ENCODE assay signal across 21 cellular contexts in genomic region chr17:50120475-50121253, GRCh38. TPM values are rescaled to one million over a fixed set of nuclear protein-coding genes. Genes with fewer than 3 reads are reported as not detected.
DNase-seq lines count a peak whose midpoint lies in the region; ATAC-seq, FAIRE-seq and TF ChIP-seq lines count a peak whose summit lies in the region.
"Had no signal": no experiment of that assay in that cellular context is flagged by ENCODE, and none has a peak within 500 bp of the region (broad histone marks: within the 10 kb centered on the region; RNA-seq: fewer than 3 reads in every experiment).

No MANE protein-coding gene starts in this region.

- no peaks in the 10 kb centered on the region for H3K9me3 Mint-ChIP-seq in mesothelial cell of epicardium
- H3K9me3 Mint-ChIP-seq: H9, HFFc6 had no signal

- H3K27ac ChIP-seq in HEK293 (ENCODE audit: extremely low read depth, low read depth, low read length), result no peak overlapping the region
- no peak overlapping the region for H3K27ac ChIP-seq in H1 (ENCODE audit: low read depth, low read length)
- H3K27ac ChIP-seq: 22Rv1; BLaER1 treated with 17β-estradiol and CSF1 and Interleukin-3, amounts not matched to agents 10 nM and 100 nM; GM23248 had no signal

- no peak overlapping the region for H3K4me3 Mint-ChIP-seq in mesothelial cell of epicardium
- H3K4me3 Mint-ChIP-seq: B cell; CD4-positive, alpha-beta memory T cell; H9; HFFc6 had no signal

- POLR2A ChIA-PET in HEK293 (lab: Yijun Ruan, JAX), result no interaction called here
- POLR2A ChIA-PET in H1 (lab: Charles Lee; ENCODE audit: partially characterized antibody), result no interaction called here

- no peak overlapping the region for H3K14ac ChIP-seq in H1 (ENCODE audit: insufficient read length)

- peaks cover 2% of the 10 kb centered on the region; the same call in 1 of the 2 replicates for H3K23me2 ChIP-seq in H1 (ENCODE audit: low read depth, low read length)

- H3K9me3 ChIP-seq in HEK293 (ENCODE audit: control insufficient read depth, insufficient read depth, low read depth, low read length), result no peaks in the 10 kb centered on the region
- H3K9me3 ChIP-seq in H1 (ENCODE audit: insufficient read depth in 2 of 2, low read depth in 1 of 2, low read length in 1 of 2), result no peaks in the 10 kb centered on the region
- H3K9me3 ChIP-seq: BLaER1 treated with 17β-estradiol and CSF1 and Interleukin-3, amounts not matched to agents 10 nM and 100 nM had no signal

- ATAC-seq in Right ventricle myocardium inferior (no peak), GM21526 (IDR thresholded peaks at IDR 0.05; ENCODE audit: low FRiP score, unreplicated experiment) (no peak)
- ATAC-seq: HCT116 had no signal

- no peak overlapping the region for H3K56ac ChIP-seq in H1 (replicated peaks; ENCODE audit: insufficient read length, low read depth, low read length)

- no peak overlapping the region for H3K4me2 ChIP-seq in H1 (ENCODE audit: insufficient read depth in 1 of 2, low read depth in 2 of 2, low read length in 2 of 2)
- H3K4me2 ChIP-seq: BLaER1 treated with 17β-estradiol and CSF1 and Interleukin-3, amounts not matched to agents 10 nM and 100 nM had no signal

- H4K8ac ChIP-seq in H1 (ENCODE audit: extremely low read depth, insufficient read depth, low read length), result no peak overlapping the region

- H3K36me3 ChIP-seq in HEK293 (ENCODE audit: control insufficient read depth in 2 of 2, insufficient read depth in 1 of 2, low read length in 2 of 2) (peaks cover 0 to 4% of the 10 kb centered on the region in 2 experiments; a peak in 1 of 3 replicates), H1 (ENCODE audit: control insufficient read depth in 2 of 4, insufficient read depth in 4 of 4, low read length in 3 of 4) (no peaks in the 10 kb centered on the region)
- H3K36me3 ChIP-seq: BLaER1 treated with 17β-estradiol and CSF1 and Interleukin-3, amounts not matched to agents 10 nM and 100 nM had no signal

- H3K18ac ChIP-seq in H1 (ENCODE audit: extremely low read depth, low read length), result no peak overlapping the region

- TF ChIP-seq RAD21 in H1 (IDR thresholded peaks at IDR 0.05 in 1 of 2, conservative IDR thresholded peaks at IDR 0.05 in 1 of 2; ENCODE audit: low read depth in 2 of 2, low read length in 2 of 2), result no peak

- no peak overlapping the region for H2AK5ac ChIP-seq in H1 (ENCODE audit: low read depth, low read length)

- no peaks in the 10 kb centered on the region for H3K79me2 ChIP-seq in H1 (ENCODE audit: control insufficient read depth in 1 of 2, insufficient read depth in 2 of 2, low read length in 2 of 2)

- no peak overlapping the region for H3K23ac ChIP-seq in H1 (ENCODE audit: insufficient read length)

- no peaks in the 10 kb centered on the region for H3K79me1 ChIP-seq in H1 (ENCODE audit: low read depth, low read length)

- DNase-seq in Right ventricle myocardium inferior (ENCODE audit: missing footprints), result peak; percentile 17
- no peak for DNase-seq in cardiac septum (ENCODE audit: low spot score)
- no peak for DNase-seq in H1 (ENCODE audit: low read depth in 1 of 2, low spot score in 2 of 2)
- DNase-seq in NCI-H2029 (lab: John Stamatoyannopoulos, UW), result no peak
- no peak for DNase-seq in mesothelial cell of epicardium (ENCODE audit: low spot score in 2 of 2, unreplicated experiment in 2 of 2)
- DNase-seq: CD4-positive, alpha-beta memory T cell; COR-L47; DMS153; DND-41; GM23248; H9; HFFc6 had no signal

- no peak overlapping the region for H3K4ac ChIP-seq in H1 (replicated peaks; ENCODE audit: insufficient read length, low read depth, low read length)

- TF ChIP-seq CTCF in HEK293 (tag by site-specific recombination; IDR thresholded peaks at IDR 0.05), result no peak
- TF ChIP-seq CTCF in H1 (IDR thresholded peaks at IDR 0.05; ENCODE audit: control extremely low read depth in 1 of 3, insufficient read depth in 1 of 3, low read depth in 1 of 3, low read length in 3 of 3), result no peak
- TF ChIP-seq CTCF in mesothelial cell of epicardium (IDR thresholded peaks at IDR 0.05; ENCODE audit: unreplicated experiment), result no peak

- H3K36me3 Mint-ChIP-seq in mesothelial cell of epicardium, result no peaks in the 10 kb centered on the region
- H3K36me3 Mint-ChIP-seq: CD4-positive, alpha-beta memory T cell had no signal

- no peak overlapping the region for H2BK12ac ChIP-seq in H1 (ENCODE audit: low read depth, low read length)

- no peak overlapping the region for H2AFZ ChIP-seq in H1 (ENCODE audit: low read length)
- H2AFZ ChIP-seq: GM23248 had no signal

- no peak overlapping the region for H3K27ac Mint-ChIP-seq in mesothelial cell of epicardium
- H3K27ac Mint-ChIP-seq: B cell; CD4-positive, alpha-beta memory T cell; HFFc6 had no signal

- no peak overlapping the region for H3K9ac ChIP-seq in H1 (replicated peaks in 1 of 4; ENCODE audit: extremely low read depth in 1 of 4, low read depth in 3 of 4, low read length in 3 of 4)
- H3K9ac ChIP-seq: BLaER1 treated with 17β-estradiol and CSF1 and Interleukin-3, amounts not matched to agents 10 nM and 100 nM; GM23248 had no signal

- H3K4me1 ChIP-seq in HEK293 (ENCODE audit: control insufficient read depth, insufficient read depth, low read length) (peaks cover 13% of the 10 kb centered on the region), H1 (replicated peaks in 1 of 4; ENCODE audit: control insufficient read depth in 3 of 4, insufficient read depth in 4 of 4, low read length in 3 of 4) (peaks cover 7 to 21% (median 15%) of the 10 kb centered on the region in 4 experiments)

- intact Hi-C loops in Right ventricle myocardium inferior (cut with DNase I), result no loop called here
- intact Hi-C loops in cardiac septum (cut with DNase I), result no loop called here

- peaks cover 15% of the 10 kb centered on the region for H3K27me3 Mint-ChIP-seq in mesothelial cell of epicardium (ENCODE audit: low read depth)

- H3K4me3 ChIP-seq in HEK293 (ENCODE audit: low read depth, low read length) (no peak overlapping the region), H1 (ENCODE audit: extremely low read depth in 1 of 4, insufficient read depth in 2 of 4, low read depth in 3 of 4, low read length in 4 of 4) (no peak overlapping the region)
- H3K4me3 ChIP-seq: BLaER1 treated with 17β-estradiol and CSF1 and Interleukin-3, amounts not matched to agents 10 nM and 100 nM; GM23248 had no signal

- no peak overlapping the region for H2BK120ac ChIP-seq in H1 (replicated peaks; ENCODE audit: low read depth, low read length)

- WGBS in H1 (ENCODE audit: extremely low coverage in 1 of 2, insufficient coverage in 1 of 2, insufficient read length in 1 of 2, insufficient replicate concordance in 2 of 2, low coverage in 1 of 2, low lambda C conversion rate in 2 of 2, missing lambda C conversion rate in 1 of 2), 2 experiments, result 91% methylated on average over 6 of the region's 7 CpGs; no CpG with 5 or more reads in 1 of the 2 experiments

- no peak overlapping the region for H2BK5ac ChIP-seq in H1 (ENCODE audit: low read depth, low read length)

- H3K27me3 ChIP-seq in H1 (replicated peaks in 1 of 4; ENCODE audit: control insufficient read depth in 3 of 4, extremely low read depth in 1 of 4, insufficient read depth in 3 of 4, low read length in 3 of 4), result peaks cover 0 to 18% (median 12%) of the 10 kb centered on the region in 4 experiments; a peak in 5 of 7 replicates

- no peak overlapping the region for H2BK20ac ChIP-seq in H1 (ENCODE audit: low read length)

- FAIRE-seq in H1 (lab: Jason Lieb, UNC), result no peak
- FAIRE-seq: A204.1, G401.6, GM12892 had no signal

- H4K91ac ChIP-seq in H1 (replicated peaks; ENCODE audit: insufficient read length, low read length), result no peak overlapping the region

- H4K20me1 ChIP-seq in H1 (replicated peaks in 1 of 2; ENCODE audit: control insufficient read depth in 1 of 2, insufficient read depth in 2 of 2, low read length in 2 of 2), result no peaks in the 10 kb centered on the region

- peaks cover 15% of the 10 kb centered on the region for H3K4me1 Mint-ChIP-seq in mesothelial cell of epicardium

- H4K5ac ChIP-seq in H1 (ENCODE audit: insufficient read length, low read depth, low read length), result no peak overlapping the region

- no peak for TF ChIP-seq POLR2A in H1 (IDR thresholded peaks at IDR 0.05; ENCODE audit: control extremely low read depth in 1 of 2, low read depth in 2 of 2, low read length in 2 of 2)

- 0 out of 2 replicates have a peak overlapping the region, but pooled peaks have one; percentile 88 for H2BK15ac ChIP-seq in H1 (ENCODE audit: low read length)

- TF ChIP-seq EP300 in H1 (IDR thresholded peaks at IDR 0.05; ENCODE audit: borderline replicate concordance in 1 of 2, low read depth in 2 of 2, low read length in 2 of 2), result no peak

- CTCF ChIA-PET in HEK293 (lab: Yijun Ruan, JAX) (interaction anchor here (1.5 to 3.9 kb wide), 4 partner anchors 19 to 177 kb away, joined by 4 to 18 read pairs (median 10); no protein-coding TSS in a partner anchor), H1 (lab: Charles Lee; ENCODE audit: partially characterized antibody) (interaction anchor here (1.1 to 23.0 kb wide), 7 partner anchors 19 to 232 kb away, joined by 3 to 412 read pairs (median 4); partner anchors contain the start of genes PDK2, PPP1R9B and SGCA)

RNA-seq across cellular contexts. Expression of gene SAMD14, which starts 9.3 kb away (rescaled TPM):
- total RNA-seq in Right ventricle myocardium inferior (1.7 TPM), cardiac septum (4.4 TPM), mesothelial cell of epicardium (17.3 to 20.0 TPM (median 19.4 TPM) in 3 replicates)
- total RNA-seq in H1 (2021; fragmentation: NEBNext Ultra II Directional; extraction: Animal tissue kit (Norgen Biotek cat#: 25700)), result 5.8 and 5.9 TPM in 2 replicates
- polyA plus RNA-seq in H1 (2011; rRNA removed), result 5.2 and 5.7 TPM in 2 replicates
- 3.9 TPM for polyA plus RNA-seq in H1 (2011; cell fraction: cytosol; rRNA removed)
- polyA plus RNA-seq in H1 (2011; cell fraction: nucleus; rRNA removed), result 12.4 TPM
- 6.3 to 11.5 TPM (median 8.1 TPM) in 4 replicates for polyA plus RNA-seq in H1 (2012, experiment 1 of 2)
- 3.9 TPM for polyA plus RNA-seq in H1 (2012, experiment 2 of 2)
- 3.4 TPM for polyA plus RNA-seq in H1 (2013, experiment 1 of 2)
- 3.4 TPM for polyA plus RNA-seq in H1 (2013, experiment 2 of 2)
- 2.6 and 3.1 TPM in 2 replicates for polyA minus RNA-seq in H1 (2011; rRNA and poly(A)+ RNA removed)
- polyA minus RNA-seq in H1 (2011; cell fraction: cytosol; rRNA and poly(A)+ RNA removed), result 2.9 TPM
- 4.2 TPM for polyA minus RNA-seq in H1 (2011; cell fraction: nucleus; rRNA and poly(A)+ RNA removed)

RNA-seq across cellular contexts. Expression of gene PDK2, which starts 25.5 kb away (rescaled TPM):
- total RNA-seq in Right ventricle myocardium inferior (260 TPM), cardiac septum (131 TPM), mesothelial cell of epicardium (44.6 to 46.0 TPM (median 45.4 TPM) in 3 replicates)
- 17.8 and 18.3 TPM in 2 replicates for total RNA-seq in H1 (2021; fragmentation: NEBNext Ultra II Directional; extraction: Animal tissue kit (Norgen Biotek cat#: 25700))
- polyA plus RNA-seq in H1 (2011; rRNA removed), result 121 and 154 TPM in 2 replicates
- polyA plus RNA-seq in H1 (2011; cell fraction: cytosol; rRNA removed), result 49.3 TPM
- 74.7 TPM for polyA plus RNA-seq in H1 (2011; cell fraction: nucleus; rRNA removed)
- 14.5 to 28.8 TPM (median 21.8 TPM) in 4 replicates for polyA plus RNA-seq in H1 (2012, experiment 1 of 2)
- 16.0 TPM for polyA plus RNA-seq in H1 (2012, experiment 2 of 2)
- polyA plus RNA-seq in H1 (2013, experiment 1 of 2), result 17.4 TPM
- polyA plus RNA-seq in H1 (2013, experiment 2 of 2), result 17.7 TPM
- polyA minus RNA-seq in H1 (2011; rRNA and poly(A)+ RNA removed), result 63.4 and 70.8 TPM in 2 replicates
- 22.0 TPM for polyA minus RNA-seq in H1 (2011; cell fraction: cytosol; rRNA and poly(A)+ RNA removed)
- polyA minus RNA-seq in H1 (2011; cell fraction: nucleus; rRNA and poly(A)+ RNA removed), result 45.0 TPM

RNA-seq across cellular contexts. Expression of gene PPP1R9B, which starts 29.8 kb away (rescaled TPM):
- 38.4 TPM for total RNA-seq in Right ventricle myocardium inferior
- 46.1 TPM for total RNA-seq in cardiac septum
- 13.1 and 14.1 TPM in 2 replicates for total RNA-seq in H1 (2021; fragmentation: NEBNext Ultra II Directional; extraction: Animal tissue kit (Norgen Biotek cat#: 25700))
- 5.2 and 6.1 TPM in 2 replicates for polyA plus RNA-seq in H1 (2011; rRNA removed)
- 6.2 TPM for polyA plus RNA-seq in H1 (2011; cell fraction: cytosol; rRNA removed)
- polyA plus RNA-seq in H1 (2011; cell fraction: nucleus; rRNA removed), result 11.6 TPM
- 13.3 to 16.7 TPM (median 15.0 TPM) in 4 replicates for polyA plus RNA-seq in H1 (2012, experiment 1 of 2)
- 9.9 TPM for polyA plus RNA-seq in H1 (2012, experiment 2 of 2)
- 6.4 TPM for polyA plus RNA-seq in H1 (2013, experiment 1 of 2)
- polyA plus RNA-seq in H1 (2013, experiment 2 of 2), result 6.6 TPM
- 3.9 and 6.5 TPM in 2 replicates for polyA minus RNA-seq in H1 (2011; rRNA and poly(A)+ RNA removed)
- 7.4 TPM for polyA minus RNA-seq in H1 (2011; cell fraction: cytosol; rRNA and poly(A)+ RNA removed)
- polyA minus RNA-seq in H1 (2011; cell fraction: nucleus; rRNA and poly(A)+ RNA removed), result 6.0 TPM
- total RNA-seq in mesothelial cell of epicardium, result 56.4 to 58.6 TPM (median 56.6 TPM) in 3 replicates

RNA-seq across cellular contexts. Expression of gene SGCA, which starts 45.1 kb away (rescaled TPM):
- 151 TPM for total RNA-seq in Right ventricle myocardium inferior
- 159 TPM for total RNA-seq in cardiac septum
- not detected in 2 replicates for total RNA-seq in H1 (2021; fragmentation: NEBNext Ultra II Directional; extraction: Animal tissue kit (Norgen Biotek cat#: 25700))
- polyA plus RNA-seq in H1 (2011; rRNA removed), result 0.12 and 0.36 TPM in 2 replicates
- polyA plus RNA-seq in H1 (2011; cell fraction: cytosol; rRNA removed), result 0.18 TPM
- 0.27 TPM for polyA plus RNA-seq in H1 (2011; cell fraction: nucleus; rRNA removed)
- 0.31 to 0.65 TPM in 2 of 4 replicates, not detected in the others for polyA plus RNA-seq in H1 (2012, experiment 1 of 2)
- 0.43 TPM for polyA plus RNA-seq in H1 (2012, experiment 2 of 2)
- polyA plus RNA-seq in H1 (2013, experiment 1 of 2), result 0.36 TPM
- polyA plus RNA-seq in H1 (2013, experiment 2 of 2), result 0.33 TPM
- polyA minus RNA-seq in H1 (2011; rRNA and poly(A)+ RNA removed), result not detected in 2 replicates
- polyA minus RNA-seq in H1 (2011; cell fraction: cytosol; rRNA and poly(A)+ RNA removed), result not detected
- polyA minus RNA-seq in H1 (2011; cell fraction: nucleus; rRNA and poly(A)+ RNA removed), result not detected
- not detected in 3 replicates for total RNA-seq in mesothelial cell of epicardium
- total RNA-seq: CD4-positive, alpha-beta memory T cell; GM23248 had no signal
- polyA plus RNA-seq: CD4-positive, alpha-beta memory T cell had no signal
